In the genomic region with DNA sequence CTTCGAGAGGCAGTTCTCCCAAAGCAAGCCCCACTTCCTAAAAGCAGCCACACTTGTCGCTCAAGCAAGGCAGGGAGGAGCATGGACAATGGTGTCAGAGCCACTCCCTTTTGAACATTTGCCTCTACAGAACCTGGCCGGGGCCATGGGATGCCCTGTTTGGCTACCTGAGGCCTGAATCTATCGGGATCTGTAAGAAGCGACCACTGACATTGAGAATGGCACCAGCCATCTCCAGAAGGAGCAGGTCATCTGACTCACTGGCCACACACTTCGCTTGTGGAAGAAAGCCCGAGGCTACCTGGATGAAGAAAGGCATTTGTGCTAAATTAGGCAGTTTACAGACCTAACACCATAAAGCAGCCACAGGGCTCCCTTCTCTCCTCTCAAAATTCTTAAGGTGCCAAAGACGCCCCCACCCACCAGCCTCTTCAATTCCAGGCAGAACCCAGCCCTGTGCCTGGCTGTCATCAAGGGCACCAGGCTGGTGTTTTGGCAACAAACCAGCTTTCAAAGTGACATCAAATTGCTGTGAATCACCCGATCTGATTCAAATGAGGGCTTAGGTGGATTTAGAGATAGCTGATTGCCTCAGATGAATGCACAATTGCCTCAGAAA, we compare ENCODE assay signal across 11 cellular contexts.
DNase-seq lines count a peak whose midpoint lies in the region; ATAC-seq, FAIRE-seq and TF ChIP-seq lines count a peak whose summit lies in the region.
"Had no signal": no experiment of that assay in that cellular context is flagged by ENCODE, and none has a peak within 500 bp of the region (broad histone marks: within the 10 kb centered on the region; RNA-seq: fewer than 3 reads in every experiment).

No MANE protein-coding gene starts in this region.

- no peaks in the 10 kb centered on the region for H3K36me3 Mint-ChIP-seq in activated naive CD8-positive, alpha-beta T cell treated with anti-CD3 and anti-CD28 coated beads, Interleukin-2, amount 50 U/mL, for 24 hours (ENCODE audit: low read depth)
- no peaks in the 10 kb centered on the region for H3K36me3 Mint-ChIP-seq in activated naive CD8-positive, alpha-beta T cell treated with anti-CD3 and anti-CD28 coated beads for 36 hours
- H3K36me3 Mint-ChIP-seq: natural killer cell had no signal

- peak; percentile 34 for ATAC-seq in activated naive CD8-positive, alpha-beta T cell treated with anti-CD3 and anti-CD28 coated beads, Interleukin-2, amount 50 U/mL, for 24 hours
- ATAC-seq: natural killer cell had no signal

- H3K9me3 Mint-ChIP-seq in activated naive CD8-positive, alpha-beta T cell treated with anti-CD3 and anti-CD28 coated beads, Interleukin-2, amount 50 U/mL, for 24 hours: no peaks in the 10 kb centered on the region
- no peaks in the 10 kb centered on the region for H3K9me3 Mint-ChIP-seq in activated naive CD8-positive, alpha-beta T cell treated with anti-CD3 and anti-CD28 coated beads for 36 hours
- H3K9me3 Mint-ChIP-seq: natural killer cell had no signal

- FAIRE-seq in keratinocyte (lab: Jason Lieb, UNC): no peak

- peak overlapping the region; percentile 34 for H3K4me2 ChIP-seq in keratinocyte (ENCODE audit: control insufficient read depth, extremely low read depth, insufficient read depth, low read depth, low read length)

- no peak for DNase-seq in activated naive CD8-positive, alpha-beta T cell treated with anti-CD3 and anti-CD28 coated beads, Interleukin-2, amount 50 U/mL, for 24 hours
- no peak for DNase-seq in activated naive CD8-positive, alpha-beta T cell treated with anti-CD3 and anti-CD28 coated beads for 36 hours
- DNase-seq in Peyer's patch (peak in 2 of 3 donors; percentile 61 to 65), keratinocyte (ENCODE audit: low read depth, low spot score) (no peak), tibial artery (no peak), SIG-M5 treated with dmso at 0.1 percent for 504 hours (lab: John Stamatoyannopoulos, UW; ENCODE audit: unreplicated experiment) (no peak), glomerular visceral epithelial cell (ENCODE audit: extremely low spot score) (no peak), NCI-H526 (lab: John Stamatoyannopoulos, UW) (no peak)
- DNase-seq: activated naive CD4-positive, alpha-beta T cell treated with Interleukin-2 at 50 U/mL for 16 hours; Kasumi-1; natural killer cell had no signal

- H3K4me1 Mint-ChIP-seq in activated naive CD8-positive, alpha-beta T cell treated with anti-CD3 and anti-CD28 coated beads, Interleukin-2, amount 50 U/mL, for 24 hours: peaks cover 7% of the 10 kb centered on the region
- no peaks in the 10 kb centered on the region for H3K4me1 Mint-ChIP-seq in activated naive CD8-positive, alpha-beta T cell treated with anti-CD3 and anti-CD28 coated beads for 36 hours
- H3K4me1 Mint-ChIP-seq: natural killer cell had no signal

- H3K27ac ChIP-seq in Peyer's patch (peak overlapping the region; percentile 5 to 99 (median 84)), keratinocyte (ENCODE audit: control insufficient read depth, insufficient read depth, low read length) (peak overlapping the region; percentile 70), tibial artery (peak overlapping the region; percentile 23 to 75)

- H3K4me3 ChIP-seq in Peyer's patch: no peak overlapping the region
- no peak overlapping the region for H3K4me3 ChIP-seq in keratinocyte (ENCODE audit: control insufficient read depth in 2 of 3, extremely low read depth in 1 of 3, insufficient read depth in 2 of 3, low read depth in 1 of 3, low read length in 3 of 3)
- no peak overlapping the region for H3K4me3 ChIP-seq in tibial artery

- H3K4me3 Mint-ChIP-seq in activated naive CD8-positive, alpha-beta T cell treated with anti-CD3 and anti-CD28 coated beads, Interleukin-2, amount 50 U/mL, for 24 hours: no peak overlapping the region
- H3K4me3 Mint-ChIP-seq in activated naive CD8-positive, alpha-beta T cell treated with anti-CD3 and anti-CD28 coated beads for 36 hours: no peak overlapping the region
- H3K4me3 Mint-ChIP-seq: natural killer cell had no signal

- peaks cover 8% of the 10 kb centered on the region for H3K27me3 Mint-ChIP-seq in activated naive CD8-positive, alpha-beta T cell treated with anti-CD3 and anti-CD28 coated beads, Interleukin-2, amount 50 U/mL, for 24 hours
- no peaks in the 10 kb centered on the region for H3K27me3 Mint-ChIP-seq in activated naive CD8-positive, alpha-beta T cell treated with anti-CD3 and anti-CD28 coated beads for 36 hours

- no peaks in the 10 kb centered on the region for H4K20me1 ChIP-seq in keratinocyte (ENCODE audit: control insufficient read depth, extremely low read depth, insufficient read depth, low read length)

- no peaks in the 10 kb centered on the region for H3K9me3 ChIP-seq in Peyer's patch
- H3K9me3 ChIP-seq in keratinocyte (ENCODE audit: control insufficient read depth, low read depth, low read length): no peaks in the 10 kb centered on the region
- H3K9me3 ChIP-seq in tibial artery: no peaks in the 10 kb centered on the region

- no peak overlapping the region for H3K27ac Mint-ChIP-seq in activated naive CD8-positive, alpha-beta T cell treated with anti-CD3 and anti-CD28 coated beads, Interleukin-2, amount 50 U/mL, for 24 hours
- no peak overlapping the region for H3K27ac Mint-ChIP-seq in activated naive CD8-positive, alpha-beta T cell treated with anti-CD3 and anti-CD28 coated beads for 36 hours
- H3K27ac Mint-ChIP-seq: natural killer cell had no signal

- H2AFZ ChIP-seq in keratinocyte (ENCODE audit: control insufficient read depth, low read length): no peak overlapping the region

- intact Hi-C loops in tibial artery (cut with DNase I; ENCODE audit: low total_unique reads): no loop called here

- H3K9ac ChIP-seq in keratinocyte (ENCODE audit: control insufficient read depth, extremely low read depth, insufficient read depth, low read length): peak overlapping the region; percentile 51

- H3K36me3 ChIP-seq in Peyer's patch: no peaks in the 10 kb centered on the region
- no peaks in the 10 kb centered on the region for H3K36me3 ChIP-seq in keratinocyte (ENCODE audit: control insufficient read depth in 2 of 2, extremely low read depth in 1 of 2, insufficient read depth in 2 of 2, low read length in 2 of 2)
- no peaks in the 10 kb centered on the region for H3K36me3 ChIP-seq in tibial artery

- peak in 1 of 2 donors; percentile 35 for TF ChIP-seq POLR2A in Peyer's patch (IDR thresholded peaks at IDR 0.05)

- TF ChIP-seq CTCF in Peyer's patch (IDR thresholded peaks at IDR 0.05): no peak
- no peak for TF ChIP-seq CTCF in keratinocyte (optimal IDR thresholded peaks at IDR 0.05 in 1 of 3, IDR thresholded peaks at IDR 0.05 in 1 of 3, conservative IDR thresholded peaks at IDR 0.05 in 1 of 3; ENCODE audit: extremely low read depth in 1 of 3, insufficient read depth in 2 of 3, low read length in 3 of 3)
- TF ChIP-seq CTCF in tibial artery (IDR thresholded peaks at IDR 0.05): no peak

- no peaks in the 10 kb centered on the region for H3K79me2 ChIP-seq in keratinocyte (ENCODE audit: control insufficient read depth, insufficient read depth, low read length)

- H3K27me3 ChIP-seq in Peyer's patch: no peaks in the 10 kb centered on the region
- no peaks in the 10 kb centered on the region for H3K27me3 ChIP-seq in keratinocyte (ENCODE audit: control insufficient read depth, extremely low read depth, insufficient read depth, low read length)
- H3K27me3 ChIP-seq in tibial artery: no peaks in the 10 kb centered on the region

- H3K4me1 ChIP-seq in Peyer's patch (peaks cover 0 to 48% (median 18%) of the 10 kb centered on the region in 4 donors), keratinocyte (ENCODE audit: control insufficient read depth, extremely low read depth, insufficient read depth, low read length) (peaks cover 72% of the 10 kb centered on the region), tibial artery (peaks cover 0 to 46% (median 32%) of the 10 kb centered on the region in 4 donors)

- H3K9me1 ChIP-seq in keratinocyte (ENCODE audit: control insufficient read depth, extremely low read depth, insufficient read depth, low read length): no peaks in the 10 kb centered on the region

- dilution Hi-C loops in keratinocyte (cut with MboI; ENCODE audit: extremely low pct_ligation_motif_present, low sequenced_read_pairs): no loop called here

Comparison
In these comparisons a context has a peak if more than half of its experiments do, and no peak if none do; other contexts are left out.
1. DNase-seq: peak in Peyer's patch (2 of 3); none in activated naive CD8-positive, alpha-beta T cell treated with anti-CD3 and anti-CD28 coated beads, Interleukin-2, amount 50 U/mL, for 24 hours (single experiment), activated naive CD8-positive, alpha-beta T cell treated with anti-CD3 and anti-CD28 coated beads for 36 hours (single experiment), keratinocyte (single experiment), tibial artery (0 of 2), SIG-M5 treated with dmso at 0.1 percent for 504 hours (single experiment), glomerular visceral epithelial cell (single experiment) and NCI-H526 (0 of 2).
2. Peak in every context shown above with its lines, with median percentiles within 50 percentile points of each other: H3K27ac ChIP-seq.